In genomic region chr6:92024071-92024470, GRCh38 we compare ENCODE assay signal across 23 cellular contexts.
"Had no signal": no experiment of that assay in that cellular context is flagged by ENCODE, and none has a peak within 500 bp of the region (broad histone marks: within the 10 kb centered on the region; RNA-seq: fewer than 3 reads in every experiment).

No MANE protein-coding gene starts in this region.

- FAIRE-seq: bronchial epithelial cell, TTC549 had no signal

- ATAC-seq: activated CD8-positive, alpha-beta memory T cell treated with anti-CD3 and anti-CD28 coated beads, Interleukin-2, amount 10 ng/mL, durations not matched to agents 7 days and 5 days; activated naive CD4-positive, alpha-beta T cell treated with anti-CD3 and anti-CD28 coated beads, Interleukin-2, amount 50 U/mL, for 72 hours; activated naive CD8-positive, alpha-beta T cell treated with anti-CD3 and anti-CD28 coated beads, Interleukin-2, amount 50 U/mL, for 24 hours; activated T-cell treated with anti-CD3 and anti-CD28 coated beads, Interleukin-2, amount 50 U/mL, for 4 hours; body of pancreas; T-helper 17 cell had no signal

- DNase-seq: activated B cell treated with CpG ODN at 0.5 μM for 24 hours; activated CD4-positive, alpha-beta T cell treated with anti-CD3 and anti-CD28 coated beads for 1 hour; activated CD4-positive, alpha-beta T cell treated with anti-CD3 and anti-CD28 coated beads, Interleukin-2, amount 10 ng/mL, durations not matched to agents 24 days and 14 days; activated CD4-positive, alpha-beta T cell treated with anti-CD3 and anti-CD28 coated beads, Interleukin-2, amount 50 U/mL, for 48 hours; activated CD8-positive, alpha-beta memory T cell treated with anti-CD3 and anti-CD28 coated beads, Interleukin-2, amount 10 ng/mL, durations not matched to agents 7 days and 5 days; activated effector memory CD4-positive, alpha-beta T cell treated with anti-CD3 and anti-CD28 coated beads, Interleukin-2, amount 50 U/mL, for 16 hours; activated naive CD4-positive, alpha-beta T cell treated with Interleukin-2 at 50 U/mL for 16 hours; activated naive CD8-positive, alpha-beta T cell treated with anti-CD3 and anti-CD28 coated beads, Interleukin-2, amount 50 U/mL, for 24 hours; activated T-cell treated with anti-CD3 and anti-CD28 coated beads, Interleukin-2, amount 50 U/mL, for 4 hours; amniotic stem cell; body of pancreas; MV-4-11; NCI-H1092 treated with DMSO at 0.1 percent for 48 hours; NCI-H2107; NCI-H524 treated with DMSO at 0.1 percent for 48 hours; NCI-H82; Peyer's patch; Right ventricle myocardium superior; T-helper 17 cell; T1000 had no signal
